In the genomic region with DNA sequence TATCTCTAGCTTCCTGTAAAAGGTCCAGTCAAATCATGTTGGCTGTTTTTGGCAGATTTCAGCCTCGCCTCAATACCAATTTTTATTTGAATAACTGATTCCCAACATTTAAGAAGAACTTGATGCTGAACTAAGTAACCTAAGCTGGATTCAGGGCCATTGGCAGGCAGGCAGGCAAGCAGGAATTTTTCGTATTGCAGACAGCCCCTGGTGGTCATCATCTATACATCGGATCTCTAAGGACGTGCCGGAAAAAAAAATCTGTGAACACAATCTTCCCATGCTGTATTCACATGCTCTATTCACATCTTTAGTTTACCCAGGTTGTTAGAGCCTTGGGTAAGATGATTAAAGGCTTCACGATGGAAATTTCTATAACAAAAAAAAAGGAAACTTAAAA, we compare ENCODE assay signal across 15 cellular contexts. TPM values are rescaled to one million over a fixed set of nuclear protein-coding genes. Genes with fewer than 3 reads are reported as not detected.
DNase-seq lines count a peak whose midpoint lies in the region; ATAC-seq, FAIRE-seq and TF ChIP-seq lines count a peak whose summit lies in the region.
"Had no signal": no experiment of that assay in that cellular context is flagged by ENCODE, and none has a peak within 500 bp of the region (broad histone marks: within the 10 kb centered on the region; RNA-seq: fewer than 3 reads in every experiment).

No MANE protein-coding gene starts in this region.

- H3K27me3 ChIP-seq in astrocyte (ENCODE audit: insufficient read depth, low read length) = no peaks in the 10 kb centered on the region
- no peaks in the 10 kb centered on the region for H3K27me3 ChIP-seq in CD4-positive, alpha-beta T cell (ENCODE audit: control insufficient read depth, insufficient read depth, low read length)

- ATAC-seq in GM21717 (IDR thresholded peaks at IDR 0.05; ENCODE audit: unreplicated experiment) = no peak
- ATAC-seq in CD4-positive, alpha-beta T cell (ENCODE audit: poor library complexity) = no peak

- H3K9ac ChIP-seq in astrocyte (ENCODE audit: low read length) = no peak overlapping the region

- no peak overlapping the region for H2AFZ ChIP-seq in astrocyte (ENCODE audit: low read depth, low read length)

- no peak for FAIRE-seq in astrocyte (lab: Jason Lieb, UNC)

- intact Hi-C loops in CD4-positive, alpha-beta T cell (cut with DNase I, micrococcal nuclease) = loop anchor here in 1 of 2 experiments (5.0 kb wide), 1 partner anchor 67 kb away; no protein-coding TSS in a partner anchor

- H3K9me3 ChIP-seq in astrocyte (ENCODE audit: insufficient read depth, low read depth, low read length) = no peaks in the 10 kb centered on the region
- no peaks in the 10 kb centered on the region for H3K9me3 ChIP-seq in CD4-positive, alpha-beta T cell (ENCODE audit: control insufficient read depth, low read length)

- CTCF ChIA-PET in CD4-positive, alpha-beta T cell (lab: Charles Lee) = no interaction called here

- peaks cover 16% of the 10 kb centered on the region for H3K79me2 ChIP-seq in astrocyte (ENCODE audit: insufficient read depth, low read length)

- H4K20me1 ChIP-seq in astrocyte (ENCODE audit: insufficient read depth, low read length) = peaks cover under 1% of the 10 kb centered on the region

- no peaks in the 10 kb centered on the region for H3K4me1 ChIP-seq in astrocyte (ENCODE audit: insufficient read depth, low read length)

- H3K4me2 ChIP-seq in astrocyte (ENCODE audit: low read length) = no peak overlapping the region

- POLR2A ChIA-PET in CD4-positive, alpha-beta T cell (lab: Charles Lee) = no interaction called here

- H3K9me3 Mint-ChIP-seq in HFFc6 (no peaks in the 10 kb centered on the region), astrocyte (ENCODE audit: unreplicated experiment) (no peaks in the 10 kb centered on the region)
- no peaks in the 10 kb centered on the region for H3K9me3 Mint-ChIP-seq in CD4-positive, alpha-beta T cell

- H3K36me3 Mint-ChIP-seq in HFFc6 (ENCODE audit: low read depth) (peaks cover 19% of the 10 kb centered on the region; the same call in 1 of the 2 replicates), astrocyte (ENCODE audit: low read depth, unreplicated experiment) (peaks cover 5% of the 10 kb centered on the region)
- H3K36me3 Mint-ChIP-seq in CD4-positive, alpha-beta T cell (ENCODE audit: low read depth) = peaks cover 61% of the 10 kb centered on the region

- peak; percentile 8 for TF ChIP-seq CTCF in AG09319 (IDR thresholded peaks at IDR 0.05; ENCODE audit: low read depth, low read length)
- peak; percentile 71 for TF ChIP-seq CTCF in HFFc6 (IDR thresholded peaks at IDR 0.05)
- TF ChIP-seq CTCF in astrocyte (IDR thresholded peaks at IDR 0.05; ENCODE audit: insufficient read depth, low read depth, low read length) = peak; percentile 51
- no peak for TF ChIP-seq CTCF in CD4-positive, alpha-beta T cell (IDR thresholded peaks at IDR 0.05)

- peaks cover 6% of the 10 kb centered on the region for H3K4me1 Mint-ChIP-seq in HFFc6 (ENCODE audit: low read depth)
- no peaks in the 10 kb centered on the region for H3K4me1 Mint-ChIP-seq in astrocyte (ENCODE audit: low read depth, unreplicated experiment)
- H3K4me1 Mint-ChIP-seq in CD4-positive, alpha-beta T cell (ENCODE audit: low read depth) = peaks cover 30% of the 10 kb centered on the region

- no peak overlapping the region for H3K27ac ChIP-seq in astrocyte (ENCODE audit: low read depth, low read length)
- no peak overlapping the region for H3K27ac ChIP-seq in CD4-positive, alpha-beta T cell (ENCODE audit: low read depth, low read length)

- H3K27me3 Mint-ChIP-seq in HFFc6 (ENCODE audit: insufficient read depth) (no peaks in the 10 kb centered on the region; the same call in 1 of the 2 replicates), astrocyte (ENCODE audit: low read depth, unreplicated experiment) (no peaks in the 10 kb centered on the region)
- no peaks in the 10 kb centered on the region for H3K27me3 Mint-ChIP-seq in CD4-positive, alpha-beta T cell

- H3K4me3 Mint-ChIP-seq in HFFc6 (no peak overlapping the region), astrocyte (ENCODE audit: unreplicated experiment) (no peak overlapping the region)
- no peak overlapping the region for H3K4me3 Mint-ChIP-seq in CD4-positive, alpha-beta T cell

- H3K36me3 ChIP-seq in astrocyte (ENCODE audit: insufficient read depth, low read length) = peaks cover 51% of the 10 kb centered on the region

- DNase-seq in AG09319 (ENCODE audit: extremely low read depth, low read depth) (no peak), HFFc6 (no peak), astrocyte (ENCODE audit: low read depth) (no peak), iris pigment epithelial cell (ENCODE audit: low read depth) (peak; percentile 34), NCI-H1105 (lab: John Stamatoyannopoulos, UW) (no peak), NCI-H526 treated with DMSO at 0.1 percent for 48 hours (lab: John Stamatoyannopoulos, UW) (no peak)
- DNase-seq in CD4-positive, alpha-beta T cell = no peak
- DNase-seq: activated T-cell treated with anti-CD3 and anti-CD28 coated beads for 4 hours; Calu3; cortex of kidney; NK-92 treated with Interleukin-12 subunit alpha and Interleukin-12 subunit beta, amount 100 ng/mL, for 24 hours; stimulated activated CD4-positive, alpha-beta T cell treated with anti-CD3 and anti-CD28 coated beads, Interleukin-4, amount 100 ng/mL, for 1 hour; substantia nigra; T-helper 9 cell had no signal

- H3K27ac Mint-ChIP-seq in HFFc6 = no peak overlapping the region
- no peak overlapping the region for H3K27ac Mint-ChIP-seq in astrocyte (ENCODE audit: unreplicated experiment)
- no peak overlapping the region for H3K27ac Mint-ChIP-seq in CD4-positive, alpha-beta T cell

- H3K4me3 ChIP-seq in astrocyte (ENCODE audit: insufficient read depth, low read depth, low read length) = no peak overlapping the region

RNA-seq across cellular contexts. Expression of gene VCPKMT, which starts 7.0 kb away (rescaled TPM):
- 1 to 10 TPM; 4.6 to 6.2 (median 5.4) TPM for total RNA-seq in HFFc6 (2021; fragmentation: NEBNext Ultra II Directional; extraction: Animal tissue kit (Norgen Biotek cat#: 25700))
- total RNA-seq in astrocyte = 8.0 and 11.9 TPM in 2 replicates
- total RNA-seq in CD4-positive, alpha-beta T cell = 10 to 100 TPM; 30.4 to 32.4 TPM
